ENCODE assay signal across 21 cellular contexts in the genomic region with DNA sequence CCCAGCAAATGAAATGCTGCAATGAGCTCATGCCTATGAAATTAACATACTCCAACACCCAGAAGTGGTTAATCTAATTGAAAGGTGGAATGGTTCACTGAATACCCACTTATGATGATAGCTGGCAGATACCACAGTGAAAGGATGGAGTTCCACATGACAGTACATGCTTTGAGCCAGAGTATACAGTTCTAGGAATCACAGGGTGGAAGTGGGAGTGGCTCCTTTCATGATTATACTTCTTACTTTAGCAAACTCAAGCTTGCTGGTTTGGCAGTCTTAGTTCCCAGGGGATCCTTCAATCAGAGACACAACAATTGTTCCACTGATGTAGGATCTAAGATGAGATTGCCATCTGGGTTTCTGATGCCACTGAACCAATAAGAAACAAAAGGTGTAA.
"Had no signal": no experiment of that assay in that cellular context is flagged by ENCODE, and none has a peak within 500 bp of the region (broad histone marks: within the 10 kb centered on the region; RNA-seq: fewer than 3 reads in every experiment).

No MANE protein-coding gene starts in this region.

- H3K27ac ChIP-seq: adrenal gland, ascending aorta, brain microvascular endothelial cell, esophagus muscularis mucosa, pancreas, right lobe of liver, testis, uterus had no signal

- H3K36me3 ChIP-seq: uterus had no signal

- DNase-seq: activated CD4-positive, alpha-beta T cell treated with anti-CD3 and anti-CD28 coated beads for 4 hours; activated CD4-positive, alpha-beta T cell treated with anti-CD3 and anti-CD28 coated beads, Interleukin-2, amount 50 U/mL, for 48 hours; activated CD4-positive, CD25-positive, alpha-beta regulatory T cell; activated gamma-delta T cell; adrenal gland; brain microvascular endothelial cell; central memory CD4-positive, alpha-beta T cell; dermis blood vessel endothelial cell; effector memory CD4-positive, alpha-beta T cell; nephron progenitor cell; pancreas; right lobe of liver; stimulated activated CD4-positive, alpha-beta T cell treated with anti-CD3 and anti-CD28 coated beads, Interleukin-15, amount 100 ng/mL, for 24 hours; stimulated activated naive B cell treated with anti-CD40 and anti-IgM and Interleukin-4, amounts not matched to agents 10 μg/mL and 1 μg/mL and 100 μg/mL, for 72 hours; T-helper 9 cell; testis; trophoblast cell; uterus had no signal

- H3K9me3 ChIP-seq: adrenal gland, pancreas, right lobe of liver, testis, uterus had no signal

- H3K4me3 ChIP-seq: adrenal gland, ascending aorta, esophagus muscularis mucosa, pancreas, right lobe of liver, smooth muscle cell, testis, uterus had no signal

- H3K4me1 ChIP-seq: adrenal gland, ascending aorta, pancreas, right lobe of liver, testis, uterus had no signal

- H3K27me3 ChIP-seq: adrenal gland, ascending aorta, brain microvascular endothelial cell, esophagus muscularis mucosa, pancreas, right lobe of liver, testis, uterus had no signal
